Comparison of ENCODE assay signal across 8 cellular contexts in the genomic region with DNA sequence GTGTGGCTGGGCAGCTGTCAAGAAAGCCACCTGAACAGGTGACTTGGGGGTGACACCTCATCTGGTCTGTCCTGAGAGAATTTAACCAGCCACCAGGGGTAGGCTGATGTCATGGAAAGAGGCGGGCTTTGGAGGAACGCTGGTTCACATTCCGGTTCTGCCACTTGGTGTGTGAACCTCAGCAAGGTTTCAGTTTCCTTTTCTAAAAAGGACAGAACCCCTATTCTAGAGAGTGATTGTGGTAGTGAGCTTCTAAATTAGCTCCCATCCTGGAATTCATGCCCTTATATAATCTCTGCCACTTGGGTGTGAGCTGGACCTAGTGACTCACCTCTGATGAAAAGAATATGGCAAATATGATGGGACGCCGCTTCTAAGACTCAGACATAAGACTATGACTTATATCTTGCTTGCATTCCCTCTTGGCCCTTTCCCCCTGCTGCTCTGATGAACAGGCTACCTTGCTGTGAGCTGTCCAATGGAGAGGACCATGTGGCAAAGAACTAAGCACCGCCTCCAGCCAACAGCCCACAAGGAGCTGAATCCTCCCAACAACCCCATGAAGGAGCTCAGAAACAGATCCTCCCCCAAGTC.
DNase-seq lines count a peak whose midpoint lies in the region; ATAC-seq lines count a peak whose summit lies in the region.

No MANE protein-coding gene starts in this region.

- peak in 4 of 5 donors; percentile 25 to 77 (median 29) for DNase-seq in T-helper 1 cell
- peak in 2 of 3 donors; percentile 11 to 21 for DNase-seq in effector memory CD4-positive, alpha-beta T cell
- no peak for DNase-seq in NCI-H2227 (lab: John Stamatoyannopoulos, UW; ENCODE audit: unreplicated experiment)
- no peak for DNase-seq in COR-L47 (lab: John Stamatoyannopoulos, UW)
- DNase-seq in NCI-H510A (lab: John Stamatoyannopoulos, UW) = no peak

- H3K27me3 ChIP-seq in effector memory CD4-positive, alpha-beta T cell (replicated peaks; ENCODE audit: control insufficient read depth, insufficient read depth, low read length, poor library complexity, severe bottlenecking) = no peaks in the 10 kb centered on the region

- H3K27ac ChIP-seq in effector memory CD4-positive, alpha-beta T cell (ENCODE audit: insufficient read depth, low read length, poor library complexity, severe bottlenecking) = no peak overlapping the region

- peaks cover 2% of the 10 kb centered on the region for H3K9me3 Mint-ChIP-seq in stimulated activated memory B cell treated with anti-CD40 and anti-IgM and Interleukin-4, amounts not matched to agents 10 μg/mL and 1 μg/mL and 100 μg/mL, for 72 hours

- no peaks in the 10 kb centered on the region for H3K9me3 ChIP-seq in effector memory CD4-positive, alpha-beta T cell (ENCODE audit: control insufficient read depth, low read length)

- H3K36me3 Mint-ChIP-seq in stimulated activated memory B cell treated with anti-CD40 and anti-IgM and Interleukin-4, amounts not matched to agents 10 μg/mL and 1 μg/mL and 100 μg/mL, for 72 hours = no peaks in the 10 kb centered on the region

- no peaks in the 10 kb centered on the region for H3K4me1 ChIP-seq in effector memory CD4-positive, alpha-beta T cell (ENCODE audit: control insufficient read depth, insufficient read depth, low read length, poor library complexity, severe bottlenecking)

- H3K4me3 ChIP-seq in effector memory CD4-positive, alpha-beta T cell (ENCODE audit: insufficient read depth, low read depth, low read length, poor library complexity, severe bottlenecking) = peak overlapping the region; percentile 28

- peak overlapping the region; percentile 68 for H3K4me3 Mint-ChIP-seq in stimulated activated memory B cell treated with anti-CD40 and anti-IgM and Interleukin-4, amounts not matched to agents 10 μg/mL and 1 μg/mL and 100 μg/mL, for 72 hours

- ATAC-seq in GM18861 (IDR thresholded peaks at IDR 0.05; ENCODE audit: unreplicated experiment) = peak; percentile 77
- ATAC-seq in HG02759 (IDR thresholded peaks at IDR 0.05; ENCODE audit: unreplicated experiment) = peak; percentile 76
- ATAC-seq in stimulated activated memory B cell treated with anti-CD40 and anti-IgM and Interleukin-4, amounts not matched to agents 10 μg/mL and 1 μg/mL and 100 μg/mL, for 72 hours = peak; percentile 90

- H3K4me1 Mint-ChIP-seq in stimulated activated memory B cell treated with anti-CD40 and anti-IgM and Interleukin-4, amounts not matched to agents 10 μg/mL and 1 μg/mL and 100 μg/mL, for 72 hours = peaks cover 13% of the 10 kb centered on the region

- H3K27ac Mint-ChIP-seq in stimulated activated memory B cell treated with anti-CD40 and anti-IgM and Interleukin-4, amounts not matched to agents 10 μg/mL and 1 μg/mL and 100 μg/mL, for 72 hours = peak overlapping the region; percentile 80

- H3K27me3 Mint-ChIP-seq in stimulated activated memory B cell treated with anti-CD40 and anti-IgM and Interleukin-4, amounts not matched to agents 10 μg/mL and 1 μg/mL and 100 μg/mL, for 72 hours = peaks cover 14% of the 10 kb centered on the region

- no peaks in the 10 kb centered on the region for H3K36me3 ChIP-seq in effector memory CD4-positive, alpha-beta T cell (ENCODE audit: control insufficient read depth, insufficient read depth, low read length)

Comparison
In these comparisons a context has a peak if more than half of its experiments do, and no peak if none do; other contexts are left out.
1. DNase-seq: peak in T-helper 1 cell (4 of 5) and effector memory CD4-positive, alpha-beta T cell (2 of 3); none in NCI-H2227 (single experiment), COR-L47 (single experiment) and NCI-H510A (single experiment).
2. Peak in every context shown above with its lines, with median percentiles within 50 percentile points of each other: ATAC-seq.